38 cellular contexts compared by ENCODE assay signal in genomic region chr7:27343804-27344203, GRCh38.
"Had no signal": no experiment of that assay in that cellular context is flagged by ENCODE, and none has a peak within 500 bp of the region (broad histone marks: within the 10 kb centered on the region; RNA-seq: fewer than 3 reads in every experiment).

No MANE protein-coding gene starts in this region.

- DNase-seq: activated CD4-positive, alpha-beta memory T cell treated with anti-CD3 and anti-CD28 coated beads, Interleukin-2, amount 10 ng/mL, durations not matched to agents 7 days and 5 days; activated CD4-positive, alpha-beta T cell treated with anti-CD3 and anti-CD28 coated beads for 1 hour; activated CD4-positive, alpha-beta T cell treated with anti-CD3 and anti-CD28 coated beads for 36 hours; activated CD4-positive, alpha-beta T cell treated with anti-CD3 and anti-CD28 coated beads for 48 hours; activated CD4-positive, alpha-beta T cell treated with anti-CD3 and anti-CD28 coated beads, Interleukin-2, amount 10 ng/mL, durations not matched to agents 7 days and 5 days; activated CD4-positive, alpha-beta T cell treated with anti-CD3 and anti-CD28 coated beads, Interleukin-2, amount 50 U/mL, for 48 hours; activated CD4-positive, CD25-positive, alpha-beta regulatory T cell; activated CD8-positive, alpha-beta memory T cell treated with anti-CD3 and anti-CD28 coated beads for 24 hours; activated CD8-positive, alpha-beta memory T cell treated with anti-CD3 and anti-CD28 coated beads, Interleukin-2, amount 10 ng/mL, durations not matched to agents 7 days and 5 days; activated CD8-positive, alpha-beta memory T cell treated with anti-CD3 and anti-CD28 coated beads, Interleukin-2, amount 50 U/mL, for 48 hours; activated CD8-positive, alpha-beta T cell treated with anti-CD3 and anti-CD28 coated beads, Interleukin-2, amount 10 ng/mL, durations not matched to agents 7 days and 5 days; activated effector memory CD4-positive, alpha-beta T cell treated with Interleukin-2 at 50 U/mL for 16 hours; activated gamma-delta T cell; activated naive CD4-positive, alpha-beta T cell treated with anti-CD3 and anti-CD28 coated beads, Interleukin-2, amount 10 ng/mL, durations not matched to agents 7 days and 5 days; activated naive CD4-positive, alpha-beta T cell treated with Interleukin-2 at 50 U/mL for 16 hours; activated naive CD8-positive, alpha-beta T cell treated with anti-CD3 and anti-CD28 coated beads, Interleukin-2, amount 10 ng/mL, durations not matched to agents 7 days and 5 days; activated naive CD8-positive, alpha-beta T cell treated with anti-CD3 and anti-CD28 coated beads, Interleukin-2, amount 50 U/mL, for 24 hours; activated T-cell treated with anti-CD3 and anti-CD28 coated beads, Interleukin-2, amount 50 U/mL, for 24 hours; activated T-cell treated with anti-CD3 and anti-CD28 coated beads, Interleukin-2, amount 50 U/mL, for 48 hours; amygdala; anterior cingulate cortex; caudate nucleus; cerebellar nuclear complex; T-helper 1 cell; T-helper 2 cell; T-helper 9 cell; WERI-Rb-1 had no signal

- H3K4me3 Mint-ChIP-seq: activated CD4-positive, alpha-beta memory T cell treated with anti-CD3 and anti-CD28 coated beads, Interleukin-2, amount 10 ng/mL, durations not matched to agents 7 days and 5 days; activated CD4-positive, alpha-beta T cell treated with anti-CD3 and anti-CD28 coated beads for 36 hours; activated CD4-positive, alpha-beta T cell treated with anti-CD3 and anti-CD28 coated beads, Interleukin-2, amount 10 ng/mL, durations not matched to agents 7 days and 5 days; activated CD8-positive, alpha-beta memory T cell treated with anti-CD3 and anti-CD28 coated beads, Interleukin-2, amount 10 ng/mL, durations not matched to agents 7 days and 5 days; activated CD8-positive, alpha-beta T cell treated with anti-CD3 and anti-CD28 coated beads, Interleukin-2, amount 10 ng/mL, durations not matched to agents 7 days and 5 days; activated naive CD4-positive, alpha-beta T cell treated with anti-CD3 and anti-CD28 coated beads, Interleukin-2, amount 10 ng/mL, durations not matched to agents 7 days and 5 days; activated naive CD4-positive, alpha-beta T cell treated with anti-CD3 and anti-CD28 coated beads, Interleukin-2, amount 50 U/mL, for 24 hours; activated naive CD8-positive, alpha-beta T cell; activated naive CD8-positive, alpha-beta T cell treated with anti-CD3 and anti-CD28 coated beads, Interleukin-2, amount 10 ng/mL, durations not matched to agents 7 days and 5 days; activated naive CD8-positive, alpha-beta T cell treated with anti-CD3 and anti-CD28 coated beads, Interleukin-2, amount 50 U/mL, for 24 hours; activated T-cell treated with anti-CD3 and anti-CD28 coated beads, Interleukin-2, amount 50 U/mL, for 24 hours; brain; central memory CD8-positive, alpha-beta T cell; T-helper 1 cell treated with Interleukin-12 subunit alpha and Interleukin-12 subunit beta and Interleukin-4 antibody, amounts not matched to agents 30 μg/mL and 1 μg/mL, for 36 hours; T-helper 2 cell treated with Interferon-gamma antibody and Interleukin-4, amounts not matched to agents 5 μg/mL and 100 μg/mL, for 36 hours; WTC11 had no signal

- H3K4me3 ChIP-seq: ascending aorta, cardiac muscle cell had no signal

- H3K9me3 ChIP-seq: ascending aorta had no signal

- ATAC-seq: activated CD4-positive, alpha-beta T cell treated with anti-CD3 and anti-CD28 coated beads for 36 hours; activated CD4-positive, CD25-positive, alpha-beta regulatory T cell treated with anti-CD3 and anti-CD28 coated beads, Interleukin-2, amount 50 U/mL, for 24 hours; activated CD8-positive, alpha-beta memory T cell treated with anti-CD3 and anti-CD28 coated beads, Interleukin-2, amount 10 ng/mL, durations not matched to agents 7 days and 5 days; activated CD8-positive, alpha-beta T cell treated with anti-CD3 and anti-CD28 coated beads, Interleukin-2, amount 10 ng/mL, durations not matched to agents 7 days and 5 days; activated naive CD8-positive, alpha-beta T cell treated with anti-CD3 and anti-CD28 coated beads, Interleukin-2, amount 50 U/mL, for 24 hours; WTC11 had no signal

- H3K4me1 Mint-ChIP-seq: activated CD4-positive, alpha-beta memory T cell treated with anti-CD3 and anti-CD28 coated beads, Interleukin-2, amount 10 ng/mL, durations not matched to agents 7 days and 5 days; activated CD4-positive, alpha-beta T cell treated with anti-CD3 and anti-CD28 coated beads for 36 hours; activated CD4-positive, alpha-beta T cell treated with anti-CD3 and anti-CD28 coated beads, Interleukin-2, amount 10 ng/mL, durations not matched to agents 7 days and 5 days; activated CD8-positive, alpha-beta memory T cell treated with anti-CD3 and anti-CD28 coated beads, Interleukin-2, amount 10 ng/mL, durations not matched to agents 7 days and 5 days; activated naive CD4-positive, alpha-beta T cell treated with anti-CD3 and anti-CD28 coated beads, Interleukin-2, amount 10 ng/mL, durations not matched to agents 7 days and 5 days; activated naive CD4-positive, alpha-beta T cell treated with anti-CD3 and anti-CD28 coated beads, Interleukin-2, amount 50 U/mL, for 24 hours; activated naive CD8-positive, alpha-beta T cell treated with anti-CD3 and anti-CD28 coated beads, Interleukin-2, amount 10 ng/mL, durations not matched to agents 7 days and 5 days; activated naive CD8-positive, alpha-beta T cell treated with anti-CD3 and anti-CD28 coated beads, Interleukin-2, amount 50 U/mL, for 24 hours; central memory CD8-positive, alpha-beta T cell had no signal

- H3K4me1 ChIP-seq: ascending aorta had no signal

- H3K9me3 Mint-ChIP-seq: activated CD4-positive, alpha-beta memory T cell treated with anti-CD3 and anti-CD28 coated beads, Interleukin-2, amount 10 ng/mL, durations not matched to agents 7 days and 5 days; activated CD4-positive, alpha-beta T cell treated with anti-CD3 and anti-CD28 coated beads, Interleukin-2, amount 10 ng/mL, durations not matched to agents 7 days and 5 days; activated naive CD4-positive, alpha-beta T cell treated with anti-CD3 and anti-CD28 coated beads, Interleukin-2, amount 10 ng/mL, durations not matched to agents 7 days and 5 days; activated naive CD4-positive, alpha-beta T cell treated with anti-CD3 and anti-CD28 coated beads, Interleukin-2, amount 50 U/mL, for 24 hours; activated naive CD8-positive, alpha-beta T cell treated with anti-CD3 and anti-CD28 coated beads, Interleukin-2, amount 10 ng/mL, durations not matched to agents 7 days and 5 days; activated naive CD8-positive, alpha-beta T cell treated with anti-CD3 and anti-CD28 coated beads, Interleukin-2, amount 50 U/mL, for 24 hours; activated T-cell treated with anti-CD3 and anti-CD28 coated beads, Interleukin-2, amount 50 U/mL, for 24 hours; activated T-helper 2 cell treated with anti-CD3 and anti-CD28 coated beads, Interferon-gamma antibody, Interleukin-2, Interleukin-4, amounts not matched to agents 10 μg/mL and 5 μg/mL and 100 μg/mL, durations not matched to agents 14 hours and 24 hours and 36 hours; central memory CD8-positive, alpha-beta T cell; T-helper 1 cell treated with Interleukin-12 subunit alpha and Interleukin-12 subunit beta and Interleukin-4 antibody, amounts not matched to agents 30 μg/mL and 1 μg/mL, for 36 hours; T-helper 2 cell treated with Interferon-gamma antibody and Interleukin-4, amounts not matched to agents 5 μg/mL and 100 μg/mL, for 36 hours; WTC11 had no signal

- H3K27ac ChIP-seq: ascending aorta, cardiac muscle cell, WERI-Rb-1 had no signal

- H3K36me3 Mint-ChIP-seq: activated CD8-positive, alpha-beta memory T cell treated with anti-CD3 and anti-CD28 coated beads, Interleukin-2, amount 10 ng/mL, durations not matched to agents 7 days and 5 days; activated naive CD4-positive, alpha-beta T cell treated with anti-CD3 and anti-CD28 coated beads, Interleukin-2, amount 10 ng/mL, durations not matched to agents 7 days and 5 days; activated naive CD4-positive, alpha-beta T cell treated with anti-CD3 and anti-CD28 coated beads, Interleukin-2, amount 50 U/mL, for 24 hours; activated naive CD8-positive, alpha-beta T cell; activated naive CD8-positive, alpha-beta T cell treated with anti-CD3 and anti-CD28 coated beads, Interleukin-2, amount 10 ng/mL, durations not matched to agents 7 days and 5 days; brain; WTC11 had no signal

- H3K27me3 ChIP-seq: ascending aorta, cardiac muscle cell had no signal

- H3K36me3 ChIP-seq: ascending aorta, cardiac muscle cell, WERI-Rb-1 had no signal

- H3K27ac Mint-ChIP-seq: activated CD4-positive, alpha-beta memory T cell treated with anti-CD3 and anti-CD28 coated beads, Interleukin-2, amount 10 ng/mL, durations not matched to agents 7 days and 5 days; activated CD4-positive, alpha-beta T cell treated with anti-CD3 and anti-CD28 coated beads for 36 hours; activated CD4-positive, alpha-beta T cell treated with anti-CD3 and anti-CD28 coated beads, Interleukin-2, amount 10 ng/mL, durations not matched to agents 7 days and 5 days; activated CD8-positive, alpha-beta memory T cell treated with anti-CD3 and anti-CD28 coated beads, Interleukin-2, amount 10 ng/mL, durations not matched to agents 7 days and 5 days; activated CD8-positive, alpha-beta T cell treated with anti-CD3 and anti-CD28 coated beads, Interleukin-2, amount 10 ng/mL, durations not matched to agents 7 days and 5 days; activated naive CD4-positive, alpha-beta T cell treated with anti-CD3 and anti-CD28 coated beads, Interleukin-2, amount 10 ng/mL, durations not matched to agents 7 days and 5 days; activated naive CD4-positive, alpha-beta T cell treated with anti-CD3 and anti-CD28 coated beads, Interleukin-2, amount 50 U/mL, for 24 hours; activated naive CD8-positive, alpha-beta T cell; activated naive CD8-positive, alpha-beta T cell treated with anti-CD3 and anti-CD28 coated beads, Interleukin-2, amount 10 ng/mL, durations not matched to agents 7 days and 5 days; activated naive CD8-positive, alpha-beta T cell treated with anti-CD3 and anti-CD28 coated beads, Interleukin-2, amount 50 U/mL, for 24 hours; activated T-cell treated with anti-CD3 and anti-CD28 coated beads, Interleukin-2, amount 50 U/mL, for 24 hours; activated T-helper 2 cell treated with anti-CD3 and anti-CD28 coated beads, Interferon-gamma antibody, Interleukin-2, Interleukin-4, amounts not matched to agents 10 μg/mL and 5 μg/mL and 100 μg/mL, durations not matched to agents 14 hours and 24 hours and 36 hours; brain; T-helper 1 cell treated with Interleukin-12 subunit alpha and Interleukin-12 subunit beta and Interleukin-4 antibody, amounts not matched to agents 30 μg/mL and 1 μg/mL, for 36 hours; T-helper 2 cell treated with Interferon-gamma antibody and Interleukin-4, amounts not matched to agents 5 μg/mL and 100 μg/mL, for 36 hours; WTC11 had no signal
